8 cellular contexts compared by ENCODE assay signal in genomic region chr6:136609878-136610706, GRCh38. TPM values are rescaled to one million over a fixed set of nuclear protein-coding genes. Genes with fewer than 3 reads are reported as not detected.
DNase-seq lines count a peak whose midpoint lies in the region; ATAC-seq lines count a peak whose summit lies in the region.

No MANE protein-coding gene starts in this region.

- H3K9me3 ChIP-seq in subcutaneous abdominal adipose tissue (ENCODE audit: control insufficient read depth in 5 of 5, low read length in 5 of 5) = no peaks in the 10 kb centered on the region

- no peak for ATAC-seq in HG03045 (IDR thresholded peaks at IDR 0.05; ENCODE audit: unreplicated experiment)

- no peak overlapping the region for H3K9ac ChIP-seq in subcutaneous abdominal adipose tissue (ENCODE audit: low read length in 5 of 5)

- H3K36me3 ChIP-seq in subcutaneous abdominal adipose tissue (ENCODE audit: control insufficient read depth in 5 of 5, insufficient read depth in 5 of 5, low read length in 5 of 5) = peaks cover 0 to 18% (median 9%) of the 10 kb centered on the region in 5 donors

- no peaks in the 10 kb centered on the region for H3K27me3 ChIP-seq in subcutaneous abdominal adipose tissue (ENCODE audit: control insufficient read depth in 5 of 5, insufficient read depth in 4 of 5, low read length in 5 of 5)

- no peak overlapping the region for H3K4me3 ChIP-seq in subcutaneous abdominal adipose tissue (ENCODE audit: low read depth in 1 of 5, low read length in 5 of 5)

- H3K27ac ChIP-seq in subcutaneous abdominal adipose tissue (ENCODE audit: low read depth, low read length) = peak overlapping the region; percentile 20

- H3K4me1 ChIP-seq in subcutaneous abdominal adipose tissue (ENCODE audit: control insufficient read depth in 5 of 5, insufficient read depth in 5 of 5, low read length in 5 of 5) = peaks cover 0 to 10% (median 0%) of the 10 kb centered on the region in 5 donors

- DNase-seq in ELR (ENCODE audit: low read depth) = peak; percentile 100
- DNase-seq in NCI-H146 (lab: John Stamatoyannopoulos, UW) = peak; percentile 70
- DNase-seq in amniotic epithelial cell (ENCODE audit: low read depth) = peak; percentile 100
- DNase-seq in iPS-NIHi7 (ENCODE audit: extremely low spot score) = peak; percentile 50
- no peak for DNase-seq in cerebellum (ENCODE audit: low spot score)
- no peak for DNase-seq in activated gamma-delta T cell treated with Interleukin-2 at 50 U/mL for 16 hours

RNA-seq across cellular contexts. Expression of gene MAP7, which starts 59.9 kb away (rescaled TPM):
- 7.9 TPM for total RNA-seq in cerebellum

Comparison
In these comparisons a context has a peak if more than half of its experiments do, and no peak if none do; other contexts are left out.
1. DNase-seq: peak in ELR (single experiment), NCI-H146 (single experiment), amniotic epithelial cell (single experiment) and iPS-NIHi7 (single experiment); none in cerebellum (single experiment) and activated gamma-delta T cell treated with Interleukin-2 at 50 U/mL for 16 hours (single experiment).